Comparison of ENCODE assay signal across 13 cellular contexts in genomic region chr2:23287250-23287704, GRCh38.
DNase-seq lines count a peak whose midpoint lies in the region; ATAC-seq, FAIRE-seq and TF ChIP-seq lines count a peak whose summit lies in the region.
"Had no signal": no experiment of that assay in that cellular context is flagged by ENCODE, and none has a peak within 500 bp of the region (broad histone marks: within the 10 kb centered on the region; RNA-seq: fewer than 3 reads in every experiment).

No MANE protein-coding gene starts in this region.

- DNase-seq in HS-27A (ENCODE audit: low read depth) (peak; percentile 51), lung (ENCODE audit: low spot score) (no peak), HUDEP-2 (lab: John Stamatoyannopoulos, UW; ENCODE audit: unreplicated experiment in 76 of 76) (no peak), SKM-1 (lab: John Stamatoyannopoulos, UW; ENCODE audit: unreplicated experiment) (no peak), MV-4-11 (lab: John Stamatoyannopoulos, UW) (no peak)
- DNase-seq: activated CD8-positive, alpha-beta T cell treated with anti-CD3 and anti-CD28 coated beads for 36 hours; colonic mucosa; GF-D8; NCI-H1417; SHP77 had no signal

- H3K36me3 ChIP-seq in lung (ENCODE audit: control insufficient read depth in 2 of 2, insufficient read depth in 2 of 2, low read length in 2 of 2) (no peaks in the 10 kb centered on the region), subcutaneous abdominal adipose tissue (ENCODE audit: control insufficient read depth in 5 of 5, insufficient read depth in 5 of 5, low read length in 5 of 5) (no peaks in the 10 kb centered on the region)
- H3K36me3 ChIP-seq: colonic mucosa had no signal

- H3K4me1 ChIP-seq in lung (ENCODE audit: control insufficient read depth in 2 of 2, insufficient read depth in 2 of 2, low read length in 2 of 2) = no peaks in the 10 kb centered on the region
- H3K4me1 ChIP-seq in subcutaneous abdominal adipose tissue (ENCODE audit: control insufficient read depth in 5 of 5, insufficient read depth in 5 of 5, low read length in 5 of 5) = peaks cover 10 to 28% (median 22%) of the 10 kb centered on the region in 5 donors
- H3K4me1 ChIP-seq: colonic mucosa had no signal

- H3K27ac ChIP-seq in lung (ENCODE audit: low read depth in 1 of 2, low read length in 1 of 2) = peak overlapping the region in 1 of 2 donors; percentile 7
- H3K27ac ChIP-seq in subcutaneous abdominal adipose tissue (ENCODE audit: low read depth, low read length) = peak overlapping the region; percentile 14

- peak overlapping the region in 1 of 5 donors; percentile 8 for H3K9ac ChIP-seq in subcutaneous abdominal adipose tissue (ENCODE audit: low read length in 5 of 5)

- 54 to 63% methylated on average over 3 of the region's 3 CpGs for WGBS in lung, 2 donors

- TF ChIP-seq CTCF in lung (IDR thresholded peaks at IDR 0.05; ENCODE audit: control extremely low read depth, extremely low read depth) = no peak

- H3K4me3 ChIP-seq in lung (no peak overlapping the region), subcutaneous abdominal adipose tissue (ENCODE audit: low read depth in 1 of 5, low read length in 5 of 5) (no peak overlapping the region)
- H3K4me3 ChIP-seq: colonic mucosa had no signal

- ATAC-seq in lung (ENCODE audit: insufficient read depth, low FRiP score) (peak; percentile 62), GM21423 (IDR thresholded peaks at IDR 0.05; ENCODE audit: unreplicated experiment) (no peak)
- ATAC-seq: activated CD8-positive, alpha-beta T cell treated with anti-CD3 and anti-CD28 coated beads for 36 hours had no signal

- no peaks in the 10 kb centered on the region for H3K27me3 ChIP-seq in lung (ENCODE audit: control insufficient read depth, insufficient read depth)
- no peaks in the 10 kb centered on the region for H3K27me3 ChIP-seq in subcutaneous abdominal adipose tissue (ENCODE audit: control insufficient read depth in 5 of 5, insufficient read depth in 4 of 5, low read length in 5 of 5)
- H3K27me3 ChIP-seq: colonic mucosa had no signal

- peak; percentile 99 for FAIRE-seq in endometrium (lab: Jason Lieb, UNC)

- H3K9me3 ChIP-seq in lung (ENCODE audit: control insufficient read depth in 2 of 2, insufficient read depth in 1 of 2, low read length in 1 of 2) = no peaks in the 10 kb centered on the region
- no peaks in the 10 kb centered on the region for H3K9me3 ChIP-seq in subcutaneous abdominal adipose tissue (ENCODE audit: control insufficient read depth in 5 of 5, low read length in 5 of 5)
- H3K9me3 ChIP-seq: colonic mucosa had no signal
